20 cellular contexts compared by ENCODE assay signal in the genomic region with DNA sequence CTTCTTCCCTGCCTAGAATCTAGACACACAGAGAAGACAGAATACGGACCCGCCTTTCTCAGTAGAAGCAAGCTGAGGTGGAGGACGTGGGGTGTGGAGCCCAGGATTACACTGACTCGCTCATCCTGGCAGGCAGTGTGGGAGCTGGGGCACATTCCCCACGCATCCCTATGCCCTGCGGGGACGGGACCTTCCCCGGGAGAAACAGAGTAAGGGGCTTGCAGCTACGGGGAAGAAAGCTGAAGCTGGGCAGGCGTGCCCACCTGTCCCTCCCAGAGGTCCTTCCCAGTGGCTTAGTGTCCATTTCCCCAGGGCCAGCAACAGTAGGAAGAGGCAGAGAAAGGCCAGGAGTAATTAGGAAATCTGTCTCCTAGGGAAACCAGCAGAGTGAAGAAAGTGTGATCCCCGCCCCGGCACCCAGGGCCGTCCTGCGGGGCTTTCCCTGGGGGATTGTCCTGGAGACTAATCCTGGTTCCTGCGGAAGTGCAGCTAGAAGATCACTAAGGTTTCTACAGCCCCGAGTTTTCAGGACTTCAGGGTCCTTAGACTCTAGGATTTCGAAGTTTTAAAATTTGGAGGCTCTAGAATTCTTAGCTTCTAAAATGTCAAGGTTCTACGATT. TPM values are rescaled to one million over a fixed set of nuclear protein-coding genes. Genes with fewer than 3 reads are reported as not detected.
DNase-seq lines count a peak whose midpoint lies in the region; ATAC-seq and TF ChIP-seq lines count a peak whose summit lies in the region.
"Had no signal": no experiment of that assay in that cellular context is flagged by ENCODE, and none has a peak within 500 bp of the region (broad histone marks: within the 10 kb centered on the region; RNA-seq: fewer than 3 reads in every experiment).

No MANE protein-coding gene starts in this region.

- no peak overlapping the region for H2BK12ac ChIP-seq in neuronal stem cell (ENCODE audit: low read length)

- TF ChIP-seq CTCF in HEK293 (tag by site-specific recombination; IDR thresholded peaks at IDR 0.05), result no peak

- POLR2A ChIA-PET in HEK293 (lab: Yijun Ruan, JAX), result interaction anchor here (0.6 kb wide), 1 partner anchor 293 kb away, joined by 5 read pairs; no protein-coding TSS in a partner anchor

- H3K4me3 ChIP-seq in HEK293 (ENCODE audit: low read depth, low read length), result no peak overlapping the region
- H3K4me3 ChIP-seq in neuronal stem cell (ENCODE audit: low read length in 2 of 2), result no peak overlapping the region
- H3K4me3 ChIP-seq: PC-9, SJCRH30 had no signal

- H3K36me3 ChIP-seq in HEK293 (ENCODE audit: control insufficient read depth in 2 of 2, insufficient read depth in 1 of 2, low read length in 2 of 2) (no peaks in the 10 kb centered on the region), neuronal stem cell (replicated peaks in 1 of 2; ENCODE audit: control insufficient read depth in 2 of 2, insufficient read depth in 2 of 2, low read length in 2 of 2) (no peaks in the 10 kb centered on the region)
- H3K36me3 ChIP-seq: SJCRH30 had no signal

- H3K9me3 ChIP-seq in HEK293 (ENCODE audit: control insufficient read depth, insufficient read depth, low read depth, low read length) (no peaks in the 10 kb centered on the region), neuronal stem cell (replicated peaks in 1 of 2; ENCODE audit: control insufficient read depth in 2 of 2, insufficient read depth in 1 of 2, low read depth in 1 of 2, low read length in 2 of 2) (no peaks in the 10 kb centered on the region)
- H3K9me3 ChIP-seq: SJCRH30 had no signal

- no peak overlapping the region for H2AFZ ChIP-seq in neuronal stem cell (ENCODE audit: low read length)
- H2AFZ ChIP-seq: PC-9 had no signal

- H2BK15ac ChIP-seq in neuronal stem cell (ENCODE audit: low read length), result no peak overlapping the region

- no peak overlapping the region for H3K4me2 ChIP-seq in neuronal stem cell (ENCODE audit: insufficient read depth, low read length, poor library complexity, severe bottlenecking)
- H3K4me2 ChIP-seq: KMS-11, PC-9 had no signal

- H3K9ac ChIP-seq in neuronal stem cell (ENCODE audit: low read depth, low read length, poor library complexity), result no peak overlapping the region
- H3K9ac ChIP-seq: KMS-11 had no signal

- peak; percentile 15 for ATAC-seq in esophagus mucosa
- ATAC-seq in GM18498 (IDR thresholded peaks at IDR 0.05; ENCODE audit: unreplicated experiment), result no peak

- H3K27ac ChIP-seq in HEK293 (ENCODE audit: extremely low read depth, low read depth, low read length) (no peak overlapping the region), neuronal stem cell (replicated peaks; ENCODE audit: low read length) (no peak overlapping the region)
- H3K27ac ChIP-seq: KMS-11, PC-9, RWPE1, SJCRH30 had no signal

- no peak overlapping the region for H3K14ac ChIP-seq in neuronal stem cell (ENCODE audit: low read length)

- H4K91ac ChIP-seq in neuronal stem cell (ENCODE audit: low read depth, low read length, poor library complexity), result no peak overlapping the region

- H2AK5ac ChIP-seq in neuronal stem cell (ENCODE audit: low read depth, low read length), result no peak overlapping the region

- peak overlapping the region; percentile 27 for H3K18ac ChIP-seq in neuronal stem cell (ENCODE audit: low read length)

- H3K4me1 ChIP-seq in HEK293 (ENCODE audit: control insufficient read depth, insufficient read depth, low read length), result no peaks in the 10 kb centered on the region
- H3K4me1 ChIP-seq in neuronal stem cell (ENCODE audit: control insufficient read depth in 2 of 2, insufficient read depth in 1 of 2, low read depth in 1 of 2, low read length in 2 of 2), result peaks cover 7 to 8% of the 10 kb centered on the region in 2 donors
- H3K4me1 ChIP-seq: SJCRH30 had no signal

- H2BK120ac ChIP-seq in neuronal stem cell (ENCODE audit: low read depth, low read length), result no peak overlapping the region

- H3K4ac ChIP-seq in neuronal stem cell (ENCODE audit: low read length), result no peak overlapping the region

- H4K8ac ChIP-seq in neuronal stem cell (ENCODE audit: low read depth, low read length), result no peak overlapping the region

- H3K79me1 ChIP-seq in neuronal stem cell (ENCODE audit: low read depth, low read length), result no peaks in the 10 kb centered on the region

- H3K23ac ChIP-seq in neuronal stem cell (ENCODE audit: low read depth, low read length, poor library complexity), result peak overlapping the region; percentile 5

- H2BK5ac ChIP-seq in neuronal stem cell (ENCODE audit: low read length), result no peak overlapping the region

- H3K27me3 ChIP-seq in neuronal stem cell (ENCODE audit: control insufficient read depth in 3 of 3, insufficient read depth in 3 of 3, low read depth in 1 of 3, low read length in 3 of 3), result no peaks in the 10 kb centered on the region
- H3K27me3 ChIP-seq: SJCRH30 had no signal

- CTCF ChIA-PET in HEK293 (lab: Yijun Ruan, JAX), result interaction anchor here (0.6 kb wide), 2 partner anchors 133 to 249 kb away, joined by 3 to 4 read pairs; no protein-coding TSS in a partner anchor

- WGBS in neuronal stem cell (ENCODE audit: extremely low coverage in 2 of 2, insufficient read length in 2 of 2, insufficient replicate concordance in 1 of 2), 2 donors, result no CpG with 5 or more reads among the region's 18 CpGs

- DNase-seq in D341Med (ENCODE audit: low spot score) (peak; percentile 61), neuronal stem cell (ENCODE audit: low spot score) (no peak), cerebellum (ENCODE audit: low spot score) (no peak), T-helper 9 cell (no peak)
- DNase-seq: ACHN, GDM1, GOT3, MV-4-11, NCI-H1694 treated with DMSO at 0.1 percent for 48 hours, NCI-H2227 treated with DMSO at 0.1 percent for 48 hours, NCI-H510A treated with DMSO at 0.1 percent for 48 hours, NCI-H774, SJCRH30 had no signal

TF ChIP-seq in HEK293, 187 proteins besides CTCF, POLR2A, EP300 and RAD21:
- TF ChIP-seq ZNF621 (tag by site-specific recombination; IDR thresholded peaks at IDR 0.05), result no peak
- TF ChIP-seq, protein P1, sequence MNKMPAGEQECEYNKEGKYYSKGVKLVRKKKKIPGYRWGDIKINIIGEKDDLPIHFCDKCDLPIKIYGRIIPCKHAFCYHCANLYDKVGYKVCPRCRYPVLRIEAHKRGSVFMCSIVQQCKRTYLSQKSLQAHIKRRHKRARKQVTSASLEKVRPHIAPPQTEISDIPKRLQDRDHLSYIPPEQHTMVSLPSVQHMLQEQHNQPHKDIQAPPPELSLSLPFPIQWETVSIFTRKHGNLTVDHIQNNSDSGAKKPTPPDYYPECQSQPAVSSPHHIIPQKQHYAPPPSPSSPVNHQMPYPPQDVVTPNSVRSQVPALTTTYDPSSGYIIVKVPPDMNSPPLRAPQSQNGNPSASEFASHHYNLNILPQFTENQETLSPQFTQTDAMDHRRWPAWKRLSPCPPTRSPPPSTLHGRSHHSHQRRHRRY (tag by site-specific recombination; IDR thresholded peaks at IDR 0.05), result no peak
- no peak for TF ChIP-seq KLF7 (tag by site-specific recombination; IDR thresholded peaks at IDR 0.05; ENCODE audit: borderline replicate concordance)
- 0 out of 2 replicates have a peak, but pooled peaks have one; percentile 16 for TF ChIP-seq ZBTB17 (tag by site-specific recombination; IDR thresholded peaks at IDR 0.05)

RNA-seq across cellular contexts. Expression of a gene that starts 7.8 kb away (rescaled TPM):
- total RNA-seq in esophagus mucosa (not detected), cerebellum (0.27 TPM)
- polyA plus RNA-seq in neuronal stem cell (2013, experiment 1 of 2), result 0.26 TPM
- polyA plus RNA-seq in neuronal stem cell (2013, experiment 2 of 2), result 0.24 TPM
- total RNA-seq: Daoy, SJCRH30 had no signal

RNA-seq across cellular contexts. Expression of a gene that starts 24.0 kb away (rescaled TPM):
- total RNA-seq in esophagus mucosa (5.3 TPM), cerebellum (10.5 TPM)
- polyA plus RNA-seq in neuronal stem cell (2013, experiment 1 of 2), result 66.7 TPM
- polyA plus RNA-seq in neuronal stem cell (2013, experiment 2 of 2), result 65.7 TPM

RNA-seq across cellular contexts. Expression of a gene that starts 50.3 kb away (rescaled TPM):
- 0.28 TPM for total RNA-seq in esophagus mucosa
- 0.68 TPM for polyA plus RNA-seq in neuronal stem cell (2013, experiment 1 of 2)
- polyA plus RNA-seq in neuronal stem cell (2013, experiment 2 of 2), result 0.89 TPM
- total RNA-seq in cerebellum, result 3.5 TPM
